Comparison of ENCODE assay signal across 1 cellular context in genomic region chr5:84292000-84292642, GRCh38.
TF ChIP-seq lines count a peak whose summit lies in the region.

No MANE protein-coding gene starts in this region.

TF ChIP-seq in H1, 55 proteins besides CTCF, POLR2A, EP300 and RAD21 (continued from another document):
- no peak for TF ChIP-seq ATF3 (IDR thresholded peaks at IDR 0.05; ENCODE audit: insufficient read depth, low read depth, low read length)
TF ChIP-seq in H1: peak in this region for 0.
